Comparison of ENCODE assay signal across 20 cellular contexts in the genomic region with DNA sequence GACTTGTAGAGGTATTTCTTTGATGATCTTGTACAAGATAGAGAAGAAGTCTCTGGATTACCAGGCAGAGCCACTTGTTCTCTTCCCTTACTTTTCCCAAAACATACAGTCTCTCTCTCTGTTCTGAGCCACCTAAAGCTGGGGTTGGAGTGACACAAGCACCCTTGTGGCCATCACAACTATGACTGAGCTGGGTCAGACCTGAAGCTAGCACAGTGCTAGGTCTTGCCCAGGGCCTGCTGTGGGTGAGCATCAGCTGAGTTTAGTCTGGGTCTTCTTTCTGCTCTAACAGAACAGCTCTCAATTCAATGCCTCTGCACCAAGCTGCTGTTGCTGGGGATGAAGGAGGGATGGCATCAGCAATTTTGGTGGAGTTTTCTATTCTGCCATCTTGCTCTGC.
DNase-seq lines count a peak whose midpoint lies in the region; ATAC-seq and TF ChIP-seq lines count a peak whose summit lies in the region.
"Had no signal": no experiment of that assay in that cellular context is flagged by ENCODE, and none has a peak within 500 bp of the region (broad histone marks: within the 10 kb centered on the region; RNA-seq: fewer than 3 reads in every experiment).

No MANE protein-coding gene starts in this region.

- H2BK120ac ChIP-seq in neuronal stem cell (ENCODE audit: low read depth, low read length): no peak overlapping the region

- peak overlapping the region; percentile 39 for H3K14ac ChIP-seq in neuronal stem cell (ENCODE audit: low read length)

- H3K27me3 Mint-ChIP-seq in MCF 10A (ENCODE audit: insufficient read depth, unreplicated experiment): no peaks in the 10 kb centered on the region
- H3K27me3 Mint-ChIP-seq in stimulated activated memory B cell treated with anti-CD40 and anti-IgM and Interleukin-4, amounts not matched to agents 10 μg/mL and 1 μg/mL and 100 μg/mL, for 72 hours: no peaks in the 10 kb centered on the region
- H3K27me3 Mint-ChIP-seq: B cell; CD4-positive, alpha-beta T cell had no signal

- H4K91ac ChIP-seq in neuronal stem cell (ENCODE audit: low read depth, low read length, poor library complexity): no peak overlapping the region

- no peak overlapping the region for H3K27ac Mint-ChIP-seq in MCF 10A (ENCODE audit: low read depth, unreplicated experiment)
- H3K27ac Mint-ChIP-seq in stimulated activated memory B cell treated with anti-CD40 and anti-IgM and Interleukin-4, amounts not matched to agents 10 μg/mL and 1 μg/mL and 100 μg/mL, for 72 hours: no peak overlapping the region
- H3K27ac Mint-ChIP-seq: B cell; CD4-positive, alpha-beta T cell; CD8-positive, alpha-beta T cell had no signal

- no peaks in the 10 kb centered on the region for H3K27me3 ChIP-seq in mammary epithelial cell (ENCODE audit: insufficient read depth, low read length)
- H3K27me3 ChIP-seq in neuronal stem cell (ENCODE audit: control insufficient read depth in 3 of 3, insufficient read depth in 3 of 3, low read depth in 1 of 3, low read length in 3 of 3): no peaks in the 10 kb centered on the region
- H3K27me3 ChIP-seq: BLaER1 treated with 17β-estradiol and CSF1 and Interleukin-3, amounts not matched to agents 10 nM and 100 nM had no signal

- H2AFZ ChIP-seq in mammary epithelial cell (ENCODE audit: low read depth, low read length): peak overlapping the region; percentile 56
- no peak overlapping the region for H2AFZ ChIP-seq in neuronal stem cell (ENCODE audit: low read length)

- no peak overlapping the region for H3K23ac ChIP-seq in neuronal stem cell (ENCODE audit: low read depth, low read length, poor library complexity)

- no peak overlapping the region for H3K9ac ChIP-seq in mammary epithelial cell (ENCODE audit: insufficient read depth, low read length)
- H3K9ac ChIP-seq in neuronal stem cell (ENCODE audit: low read depth, low read length, poor library complexity): no peak overlapping the region
- H3K9ac ChIP-seq: BLaER1 treated with 17β-estradiol and CSF1 and Interleukin-3, amounts not matched to agents 10 nM and 100 nM had no signal

- H3K18ac ChIP-seq in neuronal stem cell (ENCODE audit: low read length): no peak overlapping the region

- no peaks in the 10 kb centered on the region for H3K4me1 ChIP-seq in mammary epithelial cell (ENCODE audit: insufficient read depth, low read length)
- no peaks in the 10 kb centered on the region for H3K4me1 ChIP-seq in neuronal stem cell (ENCODE audit: control insufficient read depth in 2 of 2, insufficient read depth in 1 of 2, low read depth in 1 of 2, low read length in 2 of 2)
- H3K4me1 ChIP-seq: A549; BLaER1 treated with 17β-estradiol and CSF1 and Interleukin-3, amounts not matched to agents 10 nM and 100 nM; Caco-2 had no signal

- no peak overlapping the region for H3K4ac ChIP-seq in neuronal stem cell (ENCODE audit: low read length)

- H3K4me3 ChIP-seq in mammary epithelial cell (replicated peaks in 1 of 3; ENCODE audit: insufficient read depth in 1 of 3, low read depth in 2 of 3, low read length in 3 of 3): no peak overlapping the region
- no peak overlapping the region for H3K4me3 ChIP-seq in neuronal stem cell (ENCODE audit: low read length in 2 of 2)
- H3K4me3 ChIP-seq: A549; BLaER1 treated with 17β-estradiol and CSF1 and Interleukin-3, amounts not matched to agents 10 nM and 100 nM had no signal

- H3K9me3 Mint-ChIP-seq in MCF 10A (ENCODE audit: unreplicated experiment): no peaks in the 10 kb centered on the region
- H3K9me3 Mint-ChIP-seq in stimulated activated memory B cell treated with anti-CD40 and anti-IgM and Interleukin-4, amounts not matched to agents 10 μg/mL and 1 μg/mL and 100 μg/mL, for 72 hours: no peaks in the 10 kb centered on the region

- H2AK5ac ChIP-seq in neuronal stem cell (ENCODE audit: low read depth, low read length): no peak overlapping the region

- H3K27ac ChIP-seq in mammary epithelial cell (ENCODE audit: insufficient read depth, low read depth, low read length) (no peak overlapping the region), neuronal stem cell (replicated peaks; ENCODE audit: low read length) (no peak overlapping the region)
- H3K27ac ChIP-seq: 22Rv1; A549; BLaER1 treated with 17β-estradiol and CSF1 and Interleukin-3, amounts not matched to agents 10 nM and 100 nM; C4-2B had no signal

- H2BK12ac ChIP-seq in neuronal stem cell (ENCODE audit: low read length): no peak overlapping the region

- H3K36me3 Mint-ChIP-seq in MCF 10A (ENCODE audit: insufficient read depth, unreplicated experiment): peaks cover 12% of the 10 kb centered on the region
- H3K36me3 Mint-ChIP-seq in stimulated activated memory B cell treated with anti-CD40 and anti-IgM and Interleukin-4, amounts not matched to agents 10 μg/mL and 1 μg/mL and 100 μg/mL, for 72 hours: no peaks in the 10 kb centered on the region
- H3K36me3 Mint-ChIP-seq: CD8-positive, alpha-beta T cell had no signal

- H2BK15ac ChIP-seq in neuronal stem cell (ENCODE audit: low read length): no peak overlapping the region

- H4K20me1 ChIP-seq in mammary epithelial cell (ENCODE audit: insufficient read depth, low read length): no peaks in the 10 kb centered on the region
- H4K20me1 ChIP-seq: BLaER1 treated with 17β-estradiol and CSF1 and Interleukin-3, amounts not matched to agents 10 nM and 100 nM had no signal

- H4K8ac ChIP-seq in neuronal stem cell (ENCODE audit: low read depth, low read length): no peak overlapping the region

- BruUV-seq in mammary epithelial cell (replicated peaks; lab: Mats Ljungman, UMichigan) (no TSS peak), MCF 10A (replicated peaks; lab: Mats Ljungman, UMichigan) (no TSS peak)

- H2BK5ac ChIP-seq in neuronal stem cell (ENCODE audit: low read length): no peak overlapping the region

- no peak overlapping the region for H3K4me2 ChIP-seq in mammary epithelial cell (ENCODE audit: insufficient read depth, low read depth, low read length)
- H3K4me2 ChIP-seq in neuronal stem cell (ENCODE audit: insufficient read depth, low read length, poor library complexity, severe bottlenecking): no peak overlapping the region
- H3K4me2 ChIP-seq: A549; BLaER1 treated with 17β-estradiol and CSF1 and Interleukin-3, amounts not matched to agents 10 nM and 100 nM had no signal

- in situ Hi-C loops in mammary epithelial cell (cut with MboI; ENCODE audit: low sequenced_read_pairs in 2 of 2): no loop called here

- intact Hi-C loops in mammary epithelial cell (cut with micrococcal nuclease): no loop called here
- intact Hi-C loops in MCF 10A (cut with micrococcal nuclease): no loop called here

- H3K9me3 ChIP-seq in mammary epithelial cell (replicated peaks; ENCODE audit: insufficient read depth, low read length) (no peaks in the 10 kb centered on the region), neuronal stem cell (replicated peaks in 1 of 2; ENCODE audit: control insufficient read depth in 2 of 2, insufficient read depth in 1 of 2, low read depth in 1 of 2, low read length in 2 of 2) (no peaks in the 10 kb centered on the region)
- H3K9me3 ChIP-seq: A549; BLaER1 treated with 17β-estradiol and CSF1 and Interleukin-3, amounts not matched to agents 10 nM and 100 nM; Caco-2 had no signal

- no peak for DNase-seq in mammary epithelial cell
- DNase-seq in MCF 10A (ENCODE audit: unreplicated experiment): no peak
- peak; percentile 58 for DNase-seq in islet precursor cell
- DNase-seq in neuronal stem cell (ENCODE audit: low spot score): no peak
- no peak for DNase-seq in SKM-1 (lab: John Stamatoyannopoulos, UW; ENCODE audit: unreplicated experiment)
- no peak for DNase-seq in NCI-H82 treated with DMSO at 0.1 percent for 48 hours (lab: John Stamatoyannopoulos, UW; ENCODE audit: unreplicated experiment)
- DNase-seq: AML-193; Caco-2; Calu3; CD4-positive, alpha-beta T cell; CD8-positive, alpha-beta T cell; DMS79 treated with DMSO at 0.1 percent for 48 hours; GF-D8 had no signal

- H3K36me3 ChIP-seq in mammary epithelial cell (ENCODE audit: insufficient read depth, low read length): no peaks in the 10 kb centered on the region
- no peaks in the 10 kb centered on the region for H3K36me3 ChIP-seq in neuronal stem cell (replicated peaks in 1 of 2; ENCODE audit: control insufficient read depth in 2 of 2, insufficient read depth in 2 of 2, low read length in 2 of 2)
- H3K36me3 ChIP-seq: BLaER1 treated with 17β-estradiol and CSF1 and Interleukin-3, amounts not matched to agents 10 nM and 100 nM had no signal

- POLR2A ChIA-PET in MCF 10A (lab: Yijun Ruan, JAX): interaction anchor here (0.7 kb wide), 1 partner anchor 16 kb away, joined by 3 read pairs; no protein-coding TSS in a partner anchor

- no peaks in the 10 kb centered on the region for H3K79me1 ChIP-seq in neuronal stem cell (ENCODE audit: low read depth, low read length)

- ATAC-seq in stimulated activated memory B cell treated with anti-CD40 and anti-IgM and Interleukin-4, amounts not matched to agents 10 μg/mL and 1 μg/mL and 100 μg/mL, for 72 hours: peak; percentile 47
- no peak for ATAC-seq in GM18867 (IDR thresholded peaks at IDR 0.05; ENCODE audit: unreplicated experiment)
- ATAC-seq: A549; CD8-positive, alpha-beta T cell had no signal

- CTCF ChIA-PET in mammary epithelial cell (lab: Charles Lee; ENCODE audit: low non-redundant PET) (no interaction called here), MCF 10A (lab: Yijun Ruan, JAX) (interaction anchor here (0.6 kb wide), 1 partner anchor 99 kb away, joined by 4 read pairs; no protein-coding TSS in a partner anchor)

- H3K4me1 Mint-ChIP-seq in MCF 10A (ENCODE audit: insufficient read depth, unreplicated experiment): peaks cover 4% of the 10 kb centered on the region
- H3K4me1 Mint-ChIP-seq in stimulated activated memory B cell treated with anti-CD40 and anti-IgM and Interleukin-4, amounts not matched to agents 10 μg/mL and 1 μg/mL and 100 μg/mL, for 72 hours: no peaks in the 10 kb centered on the region
- H3K4me1 Mint-ChIP-seq: B cell had no signal

- TF ChIP-seq CTCF in mammary epithelial cell (conservative IDR thresholded peaks at IDR 0.05 in 1 of 2, IDR thresholded peaks at IDR 0.05 in 1 of 2; ENCODE audit: extremely low read depth in 1 of 2, insufficient read depth in 1 of 2, low read depth in 1 of 2, low read length in 2 of 2) (no peak), MCF 10A (IDR thresholded peaks at IDR 0.05; ENCODE audit: unreplicated experiment) (no peak)

- no peaks in the 10 kb centered on the region for H3K79me2 ChIP-seq in mammary epithelial cell (ENCODE audit: insufficient read depth, low read length)

- dilution Hi-C loops in mammary epithelial cell (cut with HindIII; ENCODE audit: low sequenced_read_pairs): no loop called here

- H3K4me3 Mint-ChIP-seq in MCF 10A (ENCODE audit: unreplicated experiment): no peak overlapping the region
- no peak overlapping the region for H3K4me3 Mint-ChIP-seq in stimulated activated memory B cell treated with anti-CD40 and anti-IgM and Interleukin-4, amounts not matched to agents 10 μg/mL and 1 μg/mL and 100 μg/mL, for 72 hours
- H3K4me3 Mint-ChIP-seq: B cell; CD4-positive, alpha-beta T cell; CD8-positive, alpha-beta T cell had no signal
